In the genomic region with DNA sequence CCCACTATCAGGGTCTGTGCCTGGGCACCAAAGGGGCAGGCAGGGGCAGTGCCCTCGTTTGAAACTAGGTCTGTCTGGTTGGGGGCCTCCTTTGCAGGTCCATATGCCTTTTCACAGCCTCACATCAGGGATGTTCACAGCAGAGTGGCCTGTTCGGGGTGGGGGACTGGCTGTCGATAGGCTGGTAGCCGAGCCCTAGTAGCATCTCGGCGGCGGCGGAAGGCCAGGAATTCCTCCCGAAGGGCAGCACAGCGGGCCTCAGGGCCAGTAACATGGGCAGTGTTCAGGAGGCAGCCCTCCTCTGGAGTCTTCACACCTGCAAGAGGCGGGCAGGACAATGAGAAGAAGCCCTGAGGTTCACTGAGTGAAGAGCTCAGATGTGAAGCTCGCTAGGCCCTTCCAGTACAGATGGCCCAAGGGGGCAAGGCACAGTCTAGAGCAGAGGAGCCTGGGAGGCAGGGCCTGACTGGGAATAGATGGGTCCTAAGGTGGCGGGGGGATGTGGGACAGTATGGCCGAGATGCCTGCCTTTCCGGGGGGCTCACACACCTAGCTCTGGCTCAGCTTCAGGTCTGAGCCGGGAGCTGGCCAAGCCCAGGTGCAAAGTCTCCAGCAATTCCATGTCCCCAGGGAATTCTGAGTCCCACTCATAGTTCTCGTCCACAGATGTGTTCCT, we compare ENCODE assay signal across 16 cellular contexts. TPM values are rescaled to one million over a fixed set of nuclear protein-coding genes. Genes with fewer than 3 reads are reported as not detected.
"Had no signal": no experiment of that assay in that cellular context is flagged by ENCODE, and none has a peak within 500 bp of the region (broad histone marks: within the 10 kb centered on the region; RNA-seq: fewer than 3 reads in every experiment).

No MANE protein-coding gene starts in this region.

- ATAC-seq: lower lobe of right lung, pancreas had no signal

- H3K9me3 ChIP-seq: lower lobe of right lung, pancreas, tibial artery had no signal

- H3K4me3 Mint-ChIP-seq: activated naive CD4-positive, alpha-beta T cell treated with anti-CD3 and anti-CD28 coated beads, Interleukin-2, amount 10 ng/mL, durations not matched to agents 7 days and 5 days had no signal

- H3K27me3 ChIP-seq: pancreas, tibial artery had no signal

- H3K36me3 ChIP-seq: lower lobe of right lung, pancreas, tibial artery had no signal

- H3K27ac ChIP-seq: lower lobe of right lung, tibial artery had no signal

- H3K9me3 Mint-ChIP-seq: activated naive CD4-positive, alpha-beta T cell treated with anti-CD3 and anti-CD28 coated beads, Interleukin-2, amount 10 ng/mL, durations not matched to agents 7 days and 5 days; activated T-helper 2 cell treated with anti-CD3 and anti-CD28 coated beads, Interferon-gamma antibody, Interleukin-2, Interleukin-4, amounts not matched to agents 10 μg/mL and 5 μg/mL and 100 μg/mL, durations not matched to agents 14 hours and 24 hours and 36 hours; neural crest cell had no signal

- H3K27ac Mint-ChIP-seq: activated naive CD4-positive, alpha-beta T cell treated with anti-CD3 and anti-CD28 coated beads, Interleukin-2, amount 10 ng/mL, durations not matched to agents 7 days and 5 days had no signal

- DNase-seq: activated naive CD4-positive, alpha-beta T cell treated with anti-CD3 and anti-CD28 coated beads, Interleukin-2, amount 10 ng/mL, durations not matched to agents 7 days and 5 days; activated T-cell treated with anti-CD3 and anti-CD28 coated beads for 4 hours; cortex of kidney; effector CD8-positive, alpha-beta T cell; erythroblast; hippocampal formation; lower lobe of right lung; T-helper 9 cell; tibial artery had no signal

- H3K4me3 ChIP-seq: lower lobe of right lung, tibial artery had no signal

RNA-seq across cellular contexts. Expression of a gene that starts 18.1 kb away (rescaled TPM):
- total RNA-seq: activated T-helper 2 cell treated with anti-CD3 and anti-CD28 coated beads, Interferon-gamma antibody, Interleukin-2, Interleukin-4, amounts not matched to agents 10 μg/mL and 5 μg/mL and 100 μg/mL, durations not matched to agents 14 hours and 24 hours and 36 hours; cardiac septum; mononuclear cell; renal cortical epithelial cell had no signal

RNA-seq across cellular contexts. Expression of a gene that starts 26.7 kb away (rescaled TPM):
- total RNA-seq: activated CD8-positive, alpha-beta memory T cell treated with anti-CD3 and anti-CD28 coated beads for 36 hours; activated T-helper 2 cell treated with anti-CD3 and anti-CD28 coated beads, Interferon-gamma antibody, Interleukin-2, Interleukin-4, amounts not matched to agents 10 μg/mL and 5 μg/mL and 100 μg/mL, durations not matched to agents 14 hours and 24 hours and 36 hours; cardiac septum; lower lobe of right lung; neural crest cell; pancreas; renal cortical epithelial cell had no signal
- polyA plus RNA-seq: pancreas had no signal

RNA-seq across cellular contexts. Expression of a gene that starts 27.4 kb away (rescaled TPM):
- total RNA-seq: neural crest cell had no signal
